8 cellular contexts compared by ENCODE assay signal in the genomic region with DNA sequence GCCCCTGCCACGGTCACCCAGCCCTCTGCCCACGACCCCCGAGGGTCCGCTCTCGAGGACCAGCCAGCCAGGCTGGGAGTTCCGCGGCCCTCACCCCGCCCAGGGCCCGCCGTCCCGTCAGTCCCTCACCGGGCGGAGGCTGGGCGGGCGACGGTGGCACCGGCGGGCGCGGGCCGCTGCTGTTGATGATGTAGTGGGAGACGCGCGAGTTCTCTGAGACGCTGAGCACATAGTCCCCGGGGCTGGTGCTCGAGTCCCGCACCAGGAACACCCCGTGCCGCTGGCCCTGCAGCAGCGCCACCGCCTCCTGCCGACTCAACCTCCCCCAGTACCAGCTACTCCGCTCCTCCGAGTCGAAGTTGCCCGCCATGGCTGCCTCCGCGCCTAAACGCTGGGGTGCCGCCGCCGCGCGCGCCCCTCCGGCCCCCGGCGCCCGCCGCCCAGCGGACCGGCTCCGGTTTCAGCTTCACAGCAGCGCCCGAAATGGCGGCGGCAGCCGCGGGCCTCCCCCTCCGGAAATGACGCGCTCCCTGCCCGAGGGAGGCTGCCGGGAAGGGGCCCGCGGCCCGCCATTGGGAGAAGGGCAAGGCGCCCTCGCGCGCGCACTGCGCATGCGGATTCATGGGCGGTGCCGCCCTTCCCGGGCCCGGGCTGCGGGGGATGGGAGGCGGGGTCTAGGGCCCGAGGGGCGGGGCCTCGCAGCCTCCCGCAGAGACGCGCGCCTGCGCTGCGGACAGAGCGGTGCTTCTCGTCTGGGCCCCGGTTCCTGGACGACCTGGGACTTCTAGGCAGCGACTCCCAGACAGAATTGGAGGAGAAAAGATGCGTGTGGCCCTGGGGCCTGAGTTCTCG. TPM values are rescaled to one million over a fixed set of nuclear protein-coding genes. Genes with fewer than 3 reads are reported as not detected.
A peak's percentile ranks its signal among the peaks of the same experiment; 100 is the strongest.
DNase-seq lines count a peak whose midpoint lies in the region; ATAC-seq and TF ChIP-seq lines count a peak whose summit lies in the region.

TSS of gene CRK (minus strand) at position 485 of the 852 bp plus-strand sequence. CDS start at position 370, 115 bp downstream.

- DNase-seq in NCI-H187 (lab: John Stamatoyannopoulos, UW), result peak; percentile 65 to 86
- peak; percentile 75 to 98 (median 95) for DNase-seq in anterior cingulate cortex (lab: John Stamatoyannopoulos, UW)
- DNase-seq in right atrium auricular region (ENCODE audit: low spot score), result peak; percentile 96
- DNase-seq in psoas muscle, result peak; percentile 97 to 99

- H3K9me3 ChIP-seq in right atrium auricular region (no peaks in the 10 kb centered on the region), psoas muscle (no peaks in the 10 kb centered on the region)

- 0 to 1% (median 0%) methylated on average over 71 to 97 of the region's 97 CpGs for WGBS in psoas muscle, 3 donors
- under 1% methylated on average over 97 of the region's 97 CpGs for WGBS in urinary bladder

- intact Hi-C loops in T-helper 2 cell treated with Interferon-gamma antibody and Interleukin-4, amounts not matched to agents 100 ng/mL and 5 ng/mL, for 36 hours (cut with micrococcal nuclease), result loop anchor here (1.0 to 10.0 kb wide), 6 partner anchors 32 to 189 kb away; partner anchors contain the start of genes INPP5K, PITPNA, RILP and SCARF1
- intact Hi-C loops in psoas muscle (cut with DNase I), result loop anchor here (1.0 to 10.0 kb wide), 4 partner anchors 52 to 89 kb away; partner anchors contain the start of gene INPP5K (in 1 of the 2)

- peaks cover 3 to 55% of the 10 kb centered on the region in 2 donors for H3K4me1 ChIP-seq in right atrium auricular region
- peaks cover 45% of the 10 kb centered on the region for H3K4me1 ChIP-seq in psoas muscle
- peaks cover 2% of the 10 kb centered on the region for H3K4me1 ChIP-seq in urinary bladder (ENCODE audit: insufficient read depth)

- peak in 1 of 2 donors; percentile 47 for TF ChIP-seq CTCF in right atrium auricular region (IDR thresholded peaks at IDR 0.05)
- TF ChIP-seq CTCF in psoas muscle (IDR thresholded peaks at IDR 0.05), result no peak

- H3K36me3 ChIP-seq in right atrium auricular region, result no peaks in the 10 kb centered on the region
- H3K36me3 ChIP-seq in psoas muscle (ENCODE audit: insufficient read depth in 1 of 2, low read depth in 1 of 2), result peaks cover 2 to 12% of the 10 kb centered on the region in 2 donors
- H3K36me3 ChIP-seq in urinary bladder (ENCODE audit: insufficient read depth), result no peaks in the 10 kb centered on the region

- H3K27me3 ChIP-seq in right atrium auricular region, result no peaks in the 10 kb centered on the region
- H3K27me3 ChIP-seq in psoas muscle (ENCODE audit: insufficient read depth in 3 of 3, low read length in 2 of 3), result no peaks in the 10 kb centered on the region

- H3K27ac ChIP-seq in right atrium auricular region (peak within 1 kb of the TSS; percentile 97 to 99), psoas muscle (peak within 1 kb of the TSS; percentile 95), urinary bladder (ENCODE audit: low read depth) (peak within 1 kb of the TSS; percentile 93)

- peak within 1 kb of the TSS; percentile 81 to 99 for H3K4me3 ChIP-seq in right atrium auricular region
- peak within 1 kb of the TSS; percentile 95 for H3K4me3 ChIP-seq in psoas muscle
- H3K4me3 ChIP-seq in urinary bladder (ENCODE audit: low read depth, low read length), result peak within 1 kb of the TSS; percentile 96

- ATAC-seq in GM18499 (IDR thresholded peaks at IDR 0.05; ENCODE audit: insufficient read depth, unreplicated experiment), result peak; percentile 51
- ATAC-seq in HG02885 (IDR thresholded peaks at IDR 0.05; ENCODE audit: poor library complexity, unreplicated experiment), result peak; percentile 87
- peak; percentile 86 to 92 (median 90) for ATAC-seq in psoas muscle

RNA-seq across cellular contexts. Expression of gene CRK, which starts in this region (rescaled TPM):
- total RNA-seq in T-helper 2 cell treated with Interferon-gamma antibody and Interleukin-4, amounts not matched to agents 100 ng/mL and 5 ng/mL, for 36 hours, result 19.6 and 19.9 TPM in 2 replicates
- total RNA-seq in right atrium auricular region (10 to 100 TPM; 36.0 to 49.8 TPM), psoas muscle (10 to 100 TPM; 26.4 to 60.4 (median 33.1) TPM), urinary bladder (91.2 TPM)
- polyA plus RNA-seq in psoas muscle (10 to 100 TPM; 29.7 to 48.0 (median 40.4) TPM), urinary bladder (43.3 TPM)

Comparison
In these comparisons a context has a peak if more than half of its experiments do, and no peak if none do; other contexts are left out.
1. Peak in every context shown above with its lines: DNase-seq, ATAC-seq, H3K4me3 ChIP-seq and H3K27ac ChIP-seq.